In the genomic region with DNA sequence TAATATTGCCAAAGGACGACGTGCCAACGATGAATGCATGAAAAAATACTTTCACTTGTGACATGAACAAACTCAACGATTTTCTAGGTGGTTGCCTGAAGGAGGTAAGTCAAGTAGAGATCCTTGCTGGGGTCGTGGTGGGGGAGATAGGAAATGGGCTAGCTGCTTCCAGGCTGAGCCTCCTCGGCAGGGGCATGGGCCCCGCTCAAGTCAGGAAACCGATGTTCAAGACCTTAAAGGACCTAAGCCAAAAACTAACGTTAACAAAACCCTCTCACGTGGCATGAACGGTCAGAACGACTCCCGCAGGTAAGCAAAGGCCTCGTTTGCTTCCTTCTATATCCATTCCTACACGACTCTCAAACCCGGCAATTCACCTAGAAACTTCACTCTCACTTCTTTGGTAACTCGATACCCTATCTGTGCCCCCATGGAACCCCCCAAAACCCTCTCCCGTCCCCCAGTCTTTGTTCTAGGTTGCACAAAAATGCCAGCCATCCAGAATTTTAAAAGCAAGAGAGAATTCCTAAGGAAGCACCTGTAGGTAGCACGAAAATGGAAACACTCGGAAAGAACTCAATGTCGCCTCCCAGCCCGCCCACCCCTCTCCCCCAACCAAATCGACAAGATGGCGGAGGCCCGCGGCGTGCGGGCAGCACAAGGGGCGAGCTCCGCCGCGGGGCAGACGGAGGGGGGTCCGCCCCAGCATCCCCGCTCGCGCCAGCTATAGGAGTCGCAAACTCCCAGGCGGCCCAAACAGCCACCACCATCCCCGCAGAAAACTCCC, we compare ENCODE assay signal across 8 cellular contexts. TPM values are rescaled to one million over a fixed set of nuclear protein-coding genes. Genes with fewer than 3 reads are reported as not detected.
DNase-seq lines count a peak whose midpoint lies in the region; ATAC-seq and TF ChIP-seq lines count a peak whose summit lies in the region.

No MANE protein-coding gene starts in this region.

- no peak for ATAC-seq in GM18907 (IDR thresholded peaks at IDR 0.05; ENCODE audit: unreplicated experiment)

- peak overlapping the region; percentile 93 for H3K4me2 ChIP-seq in fibroblast of lung (ENCODE audit: extremely low read depth, insufficient read depth, low read length)

- H3K79me2 ChIP-seq in fibroblast of lung (ENCODE audit: control insufficient read depth, insufficient read depth, low read length), result peaks cover 38% of the 10 kb centered on the region

- H2AFZ ChIP-seq in fibroblast of lung (ENCODE audit: low read length), result peak overlapping the region; percentile 75

- H3K4me1 Mint-ChIP-seq in IgD-negative memory B cell (peaks cover 15 to 28% (median 24%) of the 10 kb centered on the region in 3 donors), osteocyte (ENCODE audit: unreplicated experiment) (peaks cover 33% of the 10 kb centered on the region)
- H3K4me1 Mint-ChIP-seq in activated CD4-positive, alpha-beta memory T cell treated with anti-CD3 and anti-CD28 coated beads for 36 hours (ENCODE audit: low read depth), result peaks cover 34% of the 10 kb centered on the region

- H3K36me3 ChIP-seq in fibroblast of lung (ENCODE audit: control insufficient read depth, insufficient read depth, low read length), result peaks cover 8% of the 10 kb centered on the region

- H3K27me3 Mint-ChIP-seq in IgD-negative memory B cell (no peaks in the 10 kb centered on the region), osteocyte (ENCODE audit: unreplicated experiment) (no peaks in the 10 kb centered on the region)
- H3K27me3 Mint-ChIP-seq in activated CD4-positive, alpha-beta memory T cell treated with anti-CD3 and anti-CD28 coated beads for 36 hours, result no peaks in the 10 kb centered on the region

- H4K20me1 ChIP-seq in fibroblast of lung (ENCODE audit: control insufficient read depth, extremely low read depth, insufficient read depth, low read length), result no peaks in the 10 kb centered on the region

- TF ChIP-seq CTCF in fibroblast of lung (conservative IDR thresholded peaks at IDR 0.05 in 1 of 2, IDR thresholded peaks at IDR 0.05 in 1 of 2; ENCODE audit: low read depth in 1 of 2, low read length in 2 of 2), result no peak
- no peak for TF ChIP-seq CTCF in osteocyte (IDR thresholded peaks at IDR 0.05)

- H3K27me3 ChIP-seq in fibroblast of lung (ENCODE audit: control insufficient read depth, insufficient read depth, low read length), result no peaks in the 10 kb centered on the region

- no peaks in the 10 kb centered on the region for H3K9me3 ChIP-seq in fibroblast of lung (ENCODE audit: control insufficient read depth, insufficient read depth, low read depth, low read length)

- peaks cover 0 to 3% (median 0%) of the 10 kb centered on the region in 3 donors for H3K9me3 Mint-ChIP-seq in IgD-negative memory B cell
- no peaks in the 10 kb centered on the region for H3K9me3 Mint-ChIP-seq in activated CD4-positive, alpha-beta memory T cell treated with anti-CD3 and anti-CD28 coated beads for 36 hours
- no peaks in the 10 kb centered on the region for H3K9me3 Mint-ChIP-seq in osteocyte (ENCODE audit: unreplicated experiment)

- POLR2A ChIA-PET in activated CD4-positive, alpha-beta memory T cell treated with anti-CD3 and anti-CD28 coated beads for 36 hours (lab: Charles Lee), result interaction anchor here (0.7 to 2.5 kb wide), 4 partner anchors 9 to 118 kb away, joined by 3 to 25 read pairs (median 4); no protein-coding TSS in a partner anchor

- H3K4me3 Mint-ChIP-seq in IgD-negative memory B cell, result peak overlapping the region; percentile 95 to 100 (median 99)
- H3K4me3 Mint-ChIP-seq in activated CD4-positive, alpha-beta memory T cell treated with anti-CD3 and anti-CD28 coated beads for 36 hours, result peak overlapping the region; percentile 96
- H3K4me3 Mint-ChIP-seq in osteocyte (ENCODE audit: unreplicated experiment), result peak overlapping the region; percentile 96

- intact Hi-C loops in activated CD4-positive, alpha-beta memory T cell treated with anti-CD3 and anti-CD28 coated beads for 36 hours (cut with micrococcal nuclease), result loop anchor here (2.0 to 10.0 kb wide), 3 partner anchors 121 to 469 kb away; a partner anchor contains a TSS

- DNase-seq in NCI-H1092 treated with DMSO at 0.1 percent for 48 hours (lab: John Stamatoyannopoulos, UW), result peak; percentile 35
- DNase-seq in NCI-H1092 (lab: John Stamatoyannopoulos, UW), result no peak
- DNase-seq in activated CD4-positive, alpha-beta memory T cell treated with anti-CD3 and anti-CD28 coated beads for 36 hours, result no peak
- DNase-seq in fibroblast of lung (ENCODE audit: low read depth in 2 of 2), result no peak
- DNase-seq in osteocyte (ENCODE audit: extremely low spot score, unreplicated experiment), result no peak
- DNase-seq in SK-N-DZ (ENCODE audit: low spot score), result no peak

- CTCF ChIA-PET in activated CD4-positive, alpha-beta memory T cell treated with anti-CD3 and anti-CD28 coated beads for 36 hours (lab: Charles Lee), result interaction anchor here (1.3 to 1.5 kb wide), 2 partner anchors 20 to 118 kb away, joined by 3 to 5 read pairs; no protein-coding TSS in a partner anchor

- H3K9ac ChIP-seq in fibroblast of lung (ENCODE audit: insufficient read depth, low read length), result peak overlapping the region; percentile 89

- H3K4me3 ChIP-seq in fibroblast of lung (replicated peaks in 1 of 4; ENCODE audit: control extremely low read depth in 1 of 4, insufficient read depth in 1 of 4, low read depth in 3 of 4, low read length in 4 of 4), result peak overlapping the region; percentile 81 to 98 (median 88)

- H3K27ac Mint-ChIP-seq in IgD-negative memory B cell (peak overlapping the region; percentile 100), osteocyte (ENCODE audit: unreplicated experiment) (peak overlapping the region; percentile 100)
- H3K27ac Mint-ChIP-seq in activated CD4-positive, alpha-beta memory T cell treated with anti-CD3 and anti-CD28 coated beads for 36 hours, result peak overlapping the region; percentile 100

- H3K36me3 Mint-ChIP-seq in IgD-negative memory B cell, result peaks cover 5% of the 10 kb centered on the region
- peaks cover 38% of the 10 kb centered on the region for H3K36me3 Mint-ChIP-seq in activated CD4-positive, alpha-beta memory T cell treated with anti-CD3 and anti-CD28 coated beads for 36 hours
- H3K36me3 Mint-ChIP-seq in osteocyte (ENCODE audit: unreplicated experiment), result peaks cover 7% of the 10 kb centered on the region

- H3K4me1 ChIP-seq in fibroblast of lung (ENCODE audit: control insufficient read depth, extremely low read depth, insufficient read depth, low read length), result peaks cover 5% of the 10 kb centered on the region

- H3K27ac ChIP-seq in fibroblast of lung (ENCODE audit: insufficient read depth, low read length), result peak overlapping the region; percentile 94

RNA-seq across cellular contexts. Expression of a gene that starts 13.6 kb away (rescaled TPM):
- polyA plus RNA-seq in IgD-negative memory B cell, result not detected
- total RNA-seq in activated CD4-positive, alpha-beta memory T cell treated with anti-CD3 and anti-CD28 coated beads for 36 hours, result not detected
- not detected in 2 replicates for total RNA-seq in fibroblast of lung
- polyA plus RNA-seq in fibroblast of lung, result not detected in 2 replicates
- polyA plus RNA-seq in fibroblast of lung (2012), result not detected in 2 replicates
- polyA minus RNA-seq in fibroblast of lung (ENCODE audit: low replicate concordance), result not detected in 2 replicates
- not detected in 2 replicates for total RNA-seq in osteocyte
- polyA plus RNA-seq in SK-N-DZ (2014; cell fraction: cytosol; rRNA removed), result not detected in 2 replicates
- polyA plus RNA-seq in SK-N-DZ (2014; cell fraction: nucleus; rRNA removed), result not detected in 2 replicates

RNA-seq across cellular contexts. Expression of a gene that starts 19.8 kb away (rescaled TPM):
- polyA plus RNA-seq in IgD-negative memory B cell, result 15.5 TPM
- total RNA-seq in activated CD4-positive, alpha-beta memory T cell treated with anti-CD3 and anti-CD28 coated beads for 36 hours, result under 1 TPM; 0.59 to 0.73 TPM
- not detected in 2 replicates for total RNA-seq in fibroblast of lung
- not detected in 2 replicates for polyA plus RNA-seq in fibroblast of lung
- polyA plus RNA-seq in fibroblast of lung (2012), result not detected in 2 replicates
- polyA minus RNA-seq in fibroblast of lung (ENCODE audit: low replicate concordance), result 4.2 TPM in 1 of 2 replicates, not detected in the other
- total RNA-seq in osteocyte, result not detected in 2 replicates
- polyA plus RNA-seq in SK-N-DZ (2014; cell fraction: cytosol; rRNA removed), result 0.74 and 2.4 TPM in 2 replicates
- polyA plus RNA-seq in SK-N-DZ (2014; cell fraction: nucleus; rRNA removed), result 0.21 and 1.4 TPM in 2 replicates

RNA-seq across cellular contexts. Expression of a gene that starts 29.5 kb away (rescaled TPM):
- not detected for polyA plus RNA-seq in IgD-negative memory B cell
- total RNA-seq in activated CD4-positive, alpha-beta memory T cell treated with anti-CD3 and anti-CD28 coated beads for 36 hours, result not detected
- total RNA-seq in fibroblast of lung, result not detected in 2 replicates
- polyA plus RNA-seq in fibroblast of lung, result not detected in 2 replicates
- polyA plus RNA-seq in fibroblast of lung (2012), result not detected in 2 replicates
- polyA minus RNA-seq in fibroblast of lung (ENCODE audit: low replicate concordance), result not detected in 2 replicates
- total RNA-seq in osteocyte, result not detected in 2 replicates
- 0.45 and 0.53 TPM in 2 replicates for polyA plus RNA-seq in SK-N-DZ (2014; cell fraction: cytosol; rRNA removed)
- 0.65 TPM in 1 of 2 replicates, not detected in the other for polyA plus RNA-seq in SK-N-DZ (2014; cell fraction: nucleus; rRNA removed)

RNA-seq across cellular contexts. Expression of a gene that starts 33.6 kb away (rescaled TPM):
- polyA plus RNA-seq in IgD-negative memory B cell, result not detected
- not detected for total RNA-seq in activated CD4-positive, alpha-beta memory T cell treated with anti-CD3 and anti-CD28 coated beads for 36 hours
- not detected in 2 replicates for total RNA-seq in fibroblast of lung
- polyA plus RNA-seq in fibroblast of lung, result not detected in 2 replicates
- not detected in 2 replicates for polyA plus RNA-seq in fibroblast of lung (2012)
- not detected in 2 replicates for polyA minus RNA-seq in fibroblast of lung (ENCODE audit: low replicate concordance)
- total RNA-seq in osteocyte, result not detected in 2 replicates
- not detected in 2 replicates for polyA plus RNA-seq in SK-N-DZ (2014; cell fraction: cytosol; rRNA removed)
- polyA plus RNA-seq in SK-N-DZ (2014; cell fraction: nucleus; rRNA removed), result not detected in 2 replicates

RNA-seq across cellular contexts. Expression of a gene that starts 50.9 kb away (rescaled TPM):
- polyA plus RNA-seq in IgD-negative memory B cell (not detected), fibroblast of lung (not detected in 2 replicates)
- not detected for total RNA-seq in activated CD4-positive, alpha-beta memory T cell treated with anti-CD3 and anti-CD28 coated beads for 36 hours
- total RNA-seq in fibroblast of lung (not detected in 2 replicates), osteocyte (not detected in 2 replicates)
- not detected in 2 replicates for polyA plus RNA-seq in fibroblast of lung (2012)
- polyA minus RNA-seq in fibroblast of lung (ENCODE audit: low replicate concordance), result not detected in 2 replicates
- 0.08 and 1.5 TPM in 2 replicates for polyA plus RNA-seq in SK-N-DZ (2014; cell fraction: cytosol; rRNA removed)
- 1.4 and 2.5 TPM in 2 replicates for polyA plus RNA-seq in SK-N-DZ (2014; cell fraction: nucleus; rRNA removed)
